In the genomic region with DNA sequence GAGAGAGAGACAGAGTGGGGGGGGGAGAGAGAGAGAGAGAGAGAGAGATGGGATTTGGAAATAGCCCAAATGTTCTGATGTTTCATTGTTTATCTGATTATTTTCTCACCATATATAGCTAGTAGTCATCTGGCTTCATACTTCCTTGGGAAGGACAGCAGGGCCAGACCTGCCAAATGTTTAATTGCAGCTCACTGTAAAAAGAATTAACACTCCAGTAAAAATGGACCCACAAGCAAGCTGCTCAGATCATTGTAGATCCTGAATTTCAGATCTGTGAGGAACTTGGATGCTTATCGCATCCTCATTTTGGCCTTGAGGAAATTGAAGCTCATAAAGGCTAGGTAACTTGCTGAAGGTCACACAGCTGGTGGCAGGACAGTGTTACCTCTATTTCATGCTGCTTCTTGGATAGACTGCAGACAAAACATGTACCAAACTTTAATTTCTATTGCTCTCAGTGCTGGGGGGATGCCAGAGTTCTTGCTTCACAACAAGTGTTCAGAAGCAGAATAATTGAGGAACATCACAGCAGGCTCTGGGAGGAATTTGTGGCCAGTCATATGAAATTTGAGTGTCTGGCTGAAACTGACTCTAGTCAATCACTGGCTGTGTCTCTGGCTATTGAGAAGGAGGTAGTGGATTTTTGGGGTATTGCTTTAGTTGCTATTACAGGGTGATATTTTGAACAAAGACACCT, we compare ENCODE assay signal across 21 cellular contexts.
"Had no signal": no experiment of that assay in that cellular context is flagged by ENCODE, and none has a peak within 500 bp of the region (broad histone marks: within the 10 kb centered on the region; RNA-seq: fewer than 3 reads in every experiment).

No MANE protein-coding gene starts in this region.

- H3K9me3 ChIP-seq: right lobe of liver, vagina had no signal

- H3K4me1 ChIP-seq: right lobe of liver, vagina had no signal

- DNase-seq: activated CD4-positive, alpha-beta T cell treated with anti-CD3 and anti-CD28 coated beads for 4 hours; activated CD4-positive, alpha-beta T cell treated with anti-CD3 and anti-CD28 coated beads, Interleukin-2, amount 50 U/mL, for 4 hours; activated CD8-positive, alpha-beta memory T cell treated with anti-CD3 and anti-CD28 coated beads for 24 hours; activated gamma-delta T cell; activated naive CD8-positive, alpha-beta T cell treated with anti-CD3 and anti-CD28 coated beads, Interleukin-2, amount 50 U/mL, for 24 hours; activated T-cell treated with anti-CD3 and anti-CD28 coated beads, Interleukin-2, amount 50 U/mL, for 1 hour; effector memory CD4-positive, alpha-beta T cell; erythroblast; head of caudate nucleus; hippocampal formation; left cardiac atrium; left ventricle myocardium superior; right lobe of liver; stimulated activated CD4-positive, alpha-beta T cell treated with anti-CD3 and anti-CD28 coated beads, Interleukin-12 subunit alpha, Interleukin-12 subunit beta, amount 100 ng/mL, for 4 hours; stimulated activated CD4-positive, alpha-beta T cell treated with anti-CD3 and anti-CD28 coated beads, Interleukin-4, amount 100 ng/mL, for 24 hours; stimulated activated naive CD8-positive, alpha-beta T cell treated with anti-CD3 and anti-CD28 coated beads, Interleukin-15, amount 100 ng/mL, for 72 hours; T-helper 9 cell had no signal

- H3K4me3 ChIP-seq: coronary artery, dorsolateral prefrontal cortex, right lobe of liver, skin epidermis, vagina had no signal

- H3K27me3 ChIP-seq: dorsolateral prefrontal cortex, right lobe of liver, vagina had no signal

- H3K36me3 ChIP-seq: right lobe of liver, vagina had no signal
